9 cellular contexts compared by ENCODE assay signal in genomic region chr9:74887981-74888370, GRCh38. TPM values are rescaled to one million over a fixed set of nuclear protein-coding genes. Genes with fewer than 3 reads are reported as not detected.
DNase-seq lines count a peak whose midpoint lies in the region; ATAC-seq and TF ChIP-seq lines count a peak whose summit lies in the region.
"Had no signal": no experiment of that assay in that cellular context is flagged by ENCODE, and none has a peak within 500 bp of the region (broad histone marks: within the 10 kb centered on the region; RNA-seq: fewer than 3 reads in every experiment).

No MANE protein-coding gene starts in this region.

- peaks cover 6% of the 10 kb centered on the region for H3K9me3 Mint-ChIP-seq in activated naive CD4-positive, alpha-beta T cell treated with anti-CD3 and anti-CD28 coated beads, Interleukin-2, amount 50 U/mL, for 24 hours

- DNase-seq in activated naive CD4-positive, alpha-beta T cell treated with anti-CD3 and anti-CD28 coated beads, Interleukin-2, amount 50 U/mL, for 16 hours = no peak
- DNase-seq in breast epithelium (ENCODE audit: low spot score in 2 of 2) = no peak
- DNase-seq in right lobe of liver = no peak
- DNase-seq in HK-2 (ENCODE audit: unreplicated experiment) = no peak
- no peak for DNase-seq in SW480 (ENCODE audit: low spot score)
- DNase-seq in NCI-H1092 (lab: John Stamatoyannopoulos, UW) = no peak

- H3K27ac ChIP-seq in breast epithelium = peak overlapping the region; percentile 75 to 87
- H3K27ac ChIP-seq in right lobe of liver = no peak overlapping the region
- peak overlapping the region; percentile 37 for H3K27ac ChIP-seq in thymus (ENCODE audit: low read depth)

- intact Hi-C loops in breast epithelium (cut with DNase I; ENCODE audit: low total_unique reads) = no loop called here
- intact Hi-C loops in right lobe of liver (cut with DNase I) = no loop called here

- H3K4me3 ChIP-seq in breast epithelium (peak overlapping the region; percentile 45 to 79 (median 69)), right lobe of liver (peak overlapping the region; percentile 50 to 57 (median 56)), thymus (ENCODE audit: low read length) (no peak overlapping the region)

- peak overlapping the region; percentile 87 for H3K4me3 Mint-ChIP-seq in activated naive CD4-positive, alpha-beta T cell treated with anti-CD3 and anti-CD28 coated beads, Interleukin-2, amount 50 U/mL, for 24 hours

- ATAC-seq in right lobe of liver = no peak

- H3K36me3 Mint-ChIP-seq in activated naive CD4-positive, alpha-beta T cell treated with anti-CD3 and anti-CD28 coated beads, Interleukin-2, amount 50 U/mL, for 24 hours = no peaks in the 10 kb centered on the region

- peaks cover 40% of the 10 kb centered on the region for H3K27me3 Mint-ChIP-seq in activated naive CD4-positive, alpha-beta T cell treated with anti-CD3 and anti-CD28 coated beads, Interleukin-2, amount 50 U/mL, for 24 hours

- H3K4me1 ChIP-seq in breast epithelium (no peaks in the 10 kb centered on the region), right lobe of liver (no peaks in the 10 kb centered on the region), thymus (ENCODE audit: control insufficient read depth, insufficient read depth, low read length) (no peaks in the 10 kb centered on the region)
- H3K4me1 ChIP-seq: testis had no signal

- H3K27ac Mint-ChIP-seq in activated naive CD4-positive, alpha-beta T cell treated with anti-CD3 and anti-CD28 coated beads, Interleukin-2, amount 50 U/mL, for 24 hours = no peak overlapping the region

- 64% methylated on average over 4 of the region's 4 CpGs for WGBS in right lobe of liver (ENCODE audit: insufficient coverage, low coverage, low lambda C conversion rate, missing lambda C conversion rate)
- 87% methylated on average over 4 of the region's 4 CpGs for WGBS in thymus

- H3K36me3 ChIP-seq in breast epithelium (no peaks in the 10 kb centered on the region), right lobe of liver (no peaks in the 10 kb centered on the region), thymus (ENCODE audit: control insufficient read depth, insufficient read depth) (no peaks in the 10 kb centered on the region)

- TF ChIP-seq POLR2A in breast epithelium (IDR thresholded peaks at IDR 0.05) (no peak), right lobe of liver (IDR thresholded peaks at IDR 0.05) (no peak)

- no peaks in the 10 kb centered on the region for H3K27me3 ChIP-seq in breast epithelium
- H3K27me3 ChIP-seq in right lobe of liver = no peaks in the 10 kb centered on the region
- H3K27me3 ChIP-seq in thymus (ENCODE audit: control insufficient read depth, insufficient read depth) = peaks cover 13% of the 10 kb centered on the region
- H3K27me3 ChIP-seq: testis had no signal

- H3K9me3 ChIP-seq in breast epithelium (no peaks in the 10 kb centered on the region), right lobe of liver (no peaks in the 10 kb centered on the region), thymus (ENCODE audit: control insufficient read depth) (peaks cover 1% of the 10 kb centered on the region)
- H3K9me3 ChIP-seq: testis had no signal

- TF ChIP-seq CTCF in breast epithelium (IDR thresholded peaks at IDR 0.05) = no peak
- no peak for TF ChIP-seq CTCF in right lobe of liver (IDR thresholded peaks at IDR 0.05)

- peaks cover 6% of the 10 kb centered on the region for H3K4me1 Mint-ChIP-seq in activated naive CD4-positive, alpha-beta T cell treated with anti-CD3 and anti-CD28 coated beads, Interleukin-2, amount 50 U/mL, for 24 hours

RNA-seq across cellular contexts. Expression of gene TRPM6, which starts 0.3 kb away (rescaled TPM):
- total RNA-seq in breast epithelium (1 to 10 TPM in 2 of 3 donors, under 1 TPM in 1; 0.80 to 1.3 (median 1.2) TPM), right lobe of liver (under 1 TPM in 5 of 6 experiments, not detected in 1; 0.05 to 0.24 (median 0.15) TPM)
- 0.87 TPM for polyA plus RNA-seq in thymus

Comparison
In these comparisons a context has a peak if more than half of its experiments do, and no peak if none do; other contexts are left out.
1. H3K27ac ChIP-seq: peak in breast epithelium (2 of 2) and thymus (single experiment); none in right lobe of liver (0 of 3).